ENCODE assay signal across 23 cellular contexts in the genomic region with DNA sequence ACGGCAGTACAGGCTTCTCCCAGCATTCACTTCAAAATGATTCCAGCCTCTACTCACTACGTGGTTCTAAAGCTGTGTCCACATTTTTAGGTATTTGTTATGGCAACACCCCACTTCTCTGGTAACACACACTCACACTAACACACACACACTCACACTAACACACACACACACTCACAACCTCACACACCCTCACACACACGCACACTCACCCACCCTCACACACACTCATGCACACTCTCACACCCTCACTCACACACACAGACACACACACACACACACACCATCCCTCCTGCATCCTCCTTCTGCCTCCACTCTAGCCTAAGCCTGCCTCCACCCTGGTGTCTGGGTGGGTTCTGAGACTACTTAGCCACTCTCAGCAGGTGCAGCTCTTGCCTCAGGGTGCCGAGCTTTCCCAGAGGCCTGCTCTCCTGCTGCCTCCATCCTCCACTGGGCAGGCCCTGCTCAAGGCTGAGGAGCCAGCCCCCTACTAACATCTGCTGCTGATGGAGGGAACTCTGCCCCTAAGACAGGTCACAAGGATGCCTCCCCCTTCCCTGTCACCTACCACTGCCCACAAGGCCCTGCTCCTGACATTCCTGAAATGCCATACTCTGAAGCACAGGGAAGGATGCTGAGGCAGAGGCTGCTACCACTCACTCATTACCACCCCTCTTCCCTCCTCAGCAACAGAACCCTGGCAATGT.
DNase-seq lines count a peak whose midpoint lies in the region; ATAC-seq and TF ChIP-seq lines count a peak whose summit lies in the region.
"Had no signal": no experiment of that assay in that cellular context is flagged by ENCODE, and none has a peak within 500 bp of the region (broad histone marks: within the 10 kb centered on the region; RNA-seq: fewer than 3 reads in every experiment).

No MANE protein-coding gene starts in this region.

- H3K4me3 Mint-ChIP-seq in effector memory CD8-positive, alpha-beta T cell: no peak overlapping the region
- H3K4me3 Mint-ChIP-seq: activated naive CD4-positive, alpha-beta T cell treated with anti-CD3 and anti-CD28 coated beads for 36 hours; activated T-cell treated with anti-CD3 and anti-CD28 coated beads, Interleukin-2, amount 50 U/mL, for 72 hours; CD4-positive, CD25-positive, alpha-beta regulatory T cell; nephron had no signal

- no peak for ATAC-seq in effector memory CD8-positive, alpha-beta T cell (replicated peaks)
- no peak for ATAC-seq in GM21576 (IDR thresholded peaks at IDR 0.05; ENCODE audit: unreplicated experiment)
- ATAC-seq: activated T-cell treated with anti-CD3 and anti-CD28 coated beads, Interleukin-2, amount 50 U/mL, for 72 hours had no signal

- H3K36me3 Mint-ChIP-seq in effector memory CD8-positive, alpha-beta T cell (ENCODE audit: insufficient read depth): no peaks in the 10 kb centered on the region
- H3K36me3 Mint-ChIP-seq: CD4-positive, CD25-positive, alpha-beta regulatory T cell had no signal

- H3K27ac Mint-ChIP-seq in effector memory CD8-positive, alpha-beta T cell: peak overlapping the region; percentile 7 to 17
- H3K27ac Mint-ChIP-seq: activated naive CD4-positive, alpha-beta T cell treated with anti-CD3 and anti-CD28 coated beads for 36 hours; activated T-cell treated with anti-CD3 and anti-CD28 coated beads, Interleukin-2, amount 50 U/mL, for 72 hours had no signal

- H3K36me3 ChIP-seq in H7 (replicated peaks; ENCODE audit: control insufficient read depth, insufficient read depth, low read length): no peaks in the 10 kb centered on the region
- H3K36me3 ChIP-seq in Karpas-422 (ENCODE audit: insufficient read depth, low read length): no peaks in the 10 kb centered on the region
- H3K36me3 ChIP-seq in osteoblast (ENCODE audit: insufficient read depth, low read length): no peaks in the 10 kb centered on the region
- H3K36me3 ChIP-seq: breast epithelium, suprapubic skin, vagina had no signal

- H3K9me3 ChIP-seq in Karpas-422 (ENCODE audit: low read length) (no peaks in the 10 kb centered on the region), osteoblast (ENCODE audit: low read depth, low read length) (no peaks in the 10 kb centered on the region)
- H3K9me3 ChIP-seq: breast epithelium, suprapubic skin, vagina had no signal

- no peaks in the 10 kb centered on the region for H3K9me2 ChIP-seq in Karpas-422 (replicated peaks; ENCODE audit: insufficient read depth, low read length)

- no peaks in the 10 kb centered on the region for H3K79me2 ChIP-seq in Karpas-422 (ENCODE audit: low read length)
- H3K79me2 ChIP-seq in osteoblast (ENCODE audit: insufficient read depth, low read length): no peaks in the 10 kb centered on the region

- no peaks in the 10 kb centered on the region for H3K9me3 Mint-ChIP-seq in effector memory CD8-positive, alpha-beta T cell
- H3K9me3 Mint-ChIP-seq: activated naive CD4-positive, alpha-beta T cell treated with anti-CD3 and anti-CD28 coated beads for 36 hours; activated T-cell treated with anti-CD3 and anti-CD28 coated beads, Interleukin-2, amount 50 U/mL, for 72 hours; CD4-positive, CD25-positive, alpha-beta regulatory T cell; nephron had no signal

- TF ChIP-seq CTCF in osteoblast (IDR thresholded peaks at IDR 0.05; ENCODE audit: extremely low read depth, low read depth, low read length): no peak

- DNase-seq in H7 (peak; percentile 63), Karpas-422 (peak; percentile 38), osteoblast (ENCODE audit: insufficient read length, low spot score, missing footprints) (peak; percentile 63), NCI-H446 (lab: John Stamatoyannopoulos, UW) (no peak), nucleus accumbens (lab: John Stamatoyannopoulos, UW) (no peak), activated gamma-delta T cell (lab: John Stamatoyannopoulos, UW) (no peak)
- no peak for DNase-seq in effector memory CD8-positive, alpha-beta T cell
- DNase-seq: activated naive CD4-positive, alpha-beta T cell treated with anti-CD3 and anti-CD28 coated beads for 36 hours; activated T-cell treated with anti-CD3 and anti-CD28 coated beads, Interleukin-2, amount 50 U/mL, for 72 hours; CD4-positive, CD25-positive, alpha-beta regulatory T cell; head of caudate nucleus; kidney glomerular epithelial cell; NCI-H1694 treated with DMSO at 0.1 percent for 48 hours; NCI-H510A treated with DMSO at 0.1 percent for 48 hours; stimulated activated naive CD4-positive, alpha-beta T cell; T-helper 2 cell had no signal

- no peaks in the 10 kb centered on the region for H4K20me1 ChIP-seq in Karpas-422 (ENCODE audit: insufficient read depth, low read depth, low read length)
- H4K20me1 ChIP-seq in osteoblast (ENCODE audit: insufficient read depth, low read length): no peaks in the 10 kb centered on the region

- peaks cover 4 to 18% of the 10 kb centered on the region in 2 donors for H3K27me3 Mint-ChIP-seq in effector memory CD8-positive, alpha-beta T cell
- H3K27me3 Mint-ChIP-seq: CD4-positive, CD25-positive, alpha-beta regulatory T cell had no signal

- H3K4me3 ChIP-seq in H7 (ENCODE audit: insufficient read depth, low read depth, low read length) (no peak overlapping the region), Karpas-422 (ENCODE audit: low read length) (no peak overlapping the region), osteoblast (ENCODE audit: insufficient read depth, low read length) (no peak overlapping the region)
- H3K4me3 ChIP-seq: breast epithelium, lung, SK-N-MC, suprapubic skin, vagina had no signal

- H2AFZ ChIP-seq in Karpas-422 (ENCODE audit: low read length): no peak overlapping the region
- no peak overlapping the region for H2AFZ ChIP-seq in osteoblast (ENCODE audit: low read length)

- peaks cover 0 to 2% of the 10 kb centered on the region in 2 donors for H3K4me1 Mint-ChIP-seq in effector memory CD8-positive, alpha-beta T cell (ENCODE audit: low read depth in 2 of 2)

- H3K4me2 ChIP-seq in Karpas-422 (ENCODE audit: low read depth, low read length, poor library complexity, severe bottlenecking): no peak overlapping the region
- no peak overlapping the region for H3K4me2 ChIP-seq in osteoblast (ENCODE audit: insufficient read depth, low read length)

- H3K4me1 ChIP-seq in Karpas-422 (ENCODE audit: low read length) (no peaks in the 10 kb centered on the region), osteoblast (ENCODE audit: insufficient read depth, low read length) (no peaks in the 10 kb centered on the region)
- H3K4me1 ChIP-seq: breast epithelium, vagina had no signal

- H3K27me3 ChIP-seq in H7 (ENCODE audit: control insufficient read depth, insufficient read depth, low read length) (no peaks in the 10 kb centered on the region), Karpas-422 (ENCODE audit: low read length) (no peaks in the 10 kb centered on the region), osteoblast (ENCODE audit: insufficient read depth, low read length) (peaks cover 13% of the 10 kb centered on the region)
- H3K27me3 ChIP-seq: breast epithelium, suprapubic skin, vagina had no signal

- H3K9ac ChIP-seq in Karpas-422 (ENCODE audit: low read length): no peak overlapping the region

- H3K27ac ChIP-seq in Karpas-422 (ENCODE audit: low read length): no peak overlapping the region
- H3K27ac ChIP-seq in osteoblast (ENCODE audit: low read depth, low read length): no peak overlapping the region
- H3K27ac ChIP-seq: breast epithelium, SK-N-MC, suprapubic skin, vagina had no signal

Comparison
In these comparisons a context has a peak if more than half of its experiments do, and no peak if none do; other contexts are left out.
1. DNase-seq: peak in H7 (single experiment), Karpas-422 (single experiment) and osteoblast (single experiment); none in effector memory CD8-positive, alpha-beta T cell (0 of 3), NCI-H446 (0 of 2), nucleus accumbens (0 of 56) and activated gamma-delta T cell (single experiment).